ENCODE assay signal across 18 cellular contexts in the genomic region with DNA sequence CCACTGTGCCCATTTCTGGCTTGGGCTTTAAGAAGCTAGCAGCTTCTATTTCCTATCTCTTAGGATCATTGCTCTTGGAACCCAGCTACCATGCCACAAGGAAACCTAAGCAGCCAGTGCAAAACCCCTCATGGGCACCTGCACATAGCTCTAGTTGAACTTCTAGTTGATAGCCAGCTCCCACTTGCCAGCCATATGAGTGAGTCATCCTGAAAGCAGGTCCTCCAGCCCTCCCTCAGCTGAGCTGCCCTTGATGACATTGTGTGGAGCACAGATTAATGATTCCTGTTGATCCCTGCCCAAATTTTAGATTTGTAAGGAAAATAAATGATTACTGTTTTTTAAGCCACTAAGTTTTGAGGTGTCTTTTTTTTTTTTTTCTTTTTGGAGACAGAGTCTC.
A peak's percentile ranks its signal among the peaks of the same experiment; 100 is the strongest.
DNase-seq lines count a peak whose midpoint lies in the region; ATAC-seq and TF ChIP-seq lines count a peak whose summit lies in the region.
"Had no signal": no experiment of that assay in that cellular context is flagged by ENCODE, and none has a peak within 500 bp of the region (broad histone marks: within the 10 kb centered on the region; RNA-seq: fewer than 3 reads in every experiment).

No MANE protein-coding gene starts in this region.

- H3K9me2 ChIP-seq in GM23248 (ENCODE audit: insufficient read depth), result no peaks in the 10 kb centered on the region

- H3K36me3 ChIP-seq in BLaER1, result no peaks in the 10 kb centered on the region
- no peaks in the 10 kb centered on the region for H3K36me3 ChIP-seq in RWPE2 (ENCODE audit: low read depth)
- no peaks in the 10 kb centered on the region for H3K36me3 ChIP-seq in GM23248 (ENCODE audit: low read depth)

- no peaks in the 10 kb centered on the region for H3K27me3 ChIP-seq in BLaER1
- no peaks in the 10 kb centered on the region for H3K27me3 ChIP-seq in RWPE2 (ENCODE audit: insufficient read depth, poor library complexity, severe bottlenecking)
- H3K27me3 ChIP-seq in GM23248 (replicated peaks; ENCODE audit: insufficient read depth), result no peaks in the 10 kb centered on the region

- H3K27me3 Mint-ChIP-seq in Calu3 (ENCODE audit: unreplicated experiment), result no peaks in the 10 kb centered on the region
- no peaks in the 10 kb centered on the region for H3K27me3 Mint-ChIP-seq in mesothelial cell of epicardium (ENCODE audit: low read depth)

- H3K4me3 Mint-ChIP-seq in Calu3 (ENCODE audit: low read depth, unreplicated experiment), result no peak overlapping the region
- no peak overlapping the region for H3K4me3 Mint-ChIP-seq in mesothelial cell of epicardium
- H3K4me3 Mint-ChIP-seq: H9 had no signal

- H3K9me3 Mint-ChIP-seq in Calu3 (ENCODE audit: low read depth, unreplicated experiment), result no peaks in the 10 kb centered on the region
- peaks cover 6% of the 10 kb centered on the region for H3K9me3 Mint-ChIP-seq in mesothelial cell of epicardium

- H3K4me3 ChIP-seq in BLaER1, result no peak overlapping the region
- no peak overlapping the region for H3K4me3 ChIP-seq in RWPE2 (ENCODE audit: severe bottlenecking)
- H3K4me3 ChIP-seq in GM23248, result no peak overlapping the region

- no peaks in the 10 kb centered on the region for H3K79me2 ChIP-seq in GM23248 (ENCODE audit: insufficient read depth)

- DNase-seq in RWPE2 (ENCODE audit: low spot score) (no peak), glomerular visceral epithelial cell (ENCODE audit: extremely low spot score) (peak; percentile 47), Calu3 (no peak), mesothelial cell of epicardium (ENCODE audit: low spot score in 2 of 2, unreplicated experiment in 2 of 2) (no peak), anterior cingulate cortex (lab: John Stamatoyannopoulos, UW) (no peak), GM23248 (no peak)
- DNase-seq: DMS79 treated with DMSO at 0.1 percent for 48 hours, H9, MV-4-11, NCI-H1417, NCI-H187 treated with DMSO at 0.1 percent for 48 hours, NCI-H446 treated with DMSO at 0.1 percent for 48 hours, NCI-H748 treated with DMSO at 0.1 percent for 48 hours, PC-3, SW 1271 had no signal

- peak overlapping the region; percentile 77 for H3K4me2 ChIP-seq in BLaER1
- no peak overlapping the region for H3K4me2 ChIP-seq in GM23248 (ENCODE audit: unreplicated experiment)

- no TSS peak for BruUV-seq in Calu3 (replicated peaks; lab: Mats Ljungman, UMichigan)

- TF ChIP-seq CTCF in RWPE2 (IDR thresholded peaks at IDR 0.05; ENCODE audit: poor library complexity, severe bottlenecking) (no peak), Calu3 (IDR thresholded peaks at IDR 0.05; ENCODE audit: unreplicated experiment) (no peak), mesothelial cell of epicardium (IDR thresholded peaks at IDR 0.05; ENCODE audit: unreplicated experiment) (no peak)

- H3K27ac Mint-ChIP-seq in Calu3 (ENCODE audit: unreplicated experiment), result no peak overlapping the region
- no peak overlapping the region for H3K27ac Mint-ChIP-seq in mesothelial cell of epicardium
- H3K27ac Mint-ChIP-seq: H9 had no signal

- H3K9ac ChIP-seq in BLaER1, result no peak overlapping the region
- H3K9ac ChIP-seq in GM23248, result no peak overlapping the region

- H3K4me1 Mint-ChIP-seq in Calu3 (ENCODE audit: low read depth, unreplicated experiment) (no peaks in the 10 kb centered on the region), mesothelial cell of epicardium (no peaks in the 10 kb centered on the region)

- in situ Hi-C loops in GM23248 (cut with MboI), result no loop called here

- no peaks in the 10 kb centered on the region for H3F3A ChIP-seq in GM23248 (ENCODE audit: insufficient read depth)

- intact Hi-C loops in Calu3 (cut with micrococcal nuclease; ENCODE audit: unreplicated experiment), result no loop called here

- H4K20me1 ChIP-seq in BLaER1 (no peaks in the 10 kb centered on the region), GM23248 (ENCODE audit: insufficient read depth) (no peaks in the 10 kb centered on the region)

- H3K36me3 Mint-ChIP-seq in Calu3 (ENCODE audit: insufficient read depth, unreplicated experiment) (no peaks in the 10 kb centered on the region), mesothelial cell of epicardium (no peaks in the 10 kb centered on the region)

- ATAC-seq in GM18909 (IDR thresholded peaks at IDR 0.05; ENCODE audit: poor library complexity, unreplicated experiment) (peak; percentile 49), RWPE2 (ENCODE audit: low read depth) (0 out of 3 replicates have a peak, but pooled peaks have one; percentile 44)
- ATAC-seq: PC-3 had no signal

- CTCF ChIA-PET in Calu3 (lab: Charles Lee), result no interaction called here

- H3K4me1 ChIP-seq in BLaER1, result peaks cover 66% of the 10 kb centered on the region
- H3K4me1 ChIP-seq in RWPE2 (ENCODE audit: insufficient read depth, poor library complexity, severe bottlenecking), result no peaks in the 10 kb centered on the region
- H3K4me1 ChIP-seq in GM23248 (ENCODE audit: insufficient read depth), result no peaks in the 10 kb centered on the region

- no peak overlapping the region for H2AFZ ChIP-seq in GM23248

- peaks cover 4% of the 10 kb centered on the region; the same call in 1 of the 2 replicates for H3K9me3 ChIP-seq in BLaER1
- H3K9me3 ChIP-seq in RWPE2 (ENCODE audit: severe bottlenecking), result no peaks in the 10 kb centered on the region
- H3K9me3 ChIP-seq in GM23248 (ENCODE audit: low read depth), result no peaks in the 10 kb centered on the region

- H3K27ac ChIP-seq in BLaER1 (no peak overlapping the region), RWPE2 (ENCODE audit: poor library complexity, severe bottlenecking) (no peak overlapping the region), GM23248 (no peak overlapping the region)
- H3K27ac ChIP-seq: HL-60 had no signal
